In genomic region chr4:10172278-10173038, GRCh38 we compare ENCODE assay signal across 20 cellular contexts. TPM values are rescaled to one million over a fixed set of nuclear protein-coding genes. Genes with fewer than 3 reads are reported as not detected.
A peak's percentile ranks its signal among the peaks of the same experiment; 100 is the strongest.
DNase-seq lines count a peak whose midpoint lies in the region; ATAC-seq and TF ChIP-seq lines count a peak whose summit lies in the region.
"Had no signal": no experiment of that assay in that cellular context is flagged by ENCODE, and none has a peak within 500 bp of the region (broad histone marks: within the 10 kb centered on the region; RNA-seq: fewer than 3 reads in every experiment).

No MANE protein-coding gene starts in this region.

- peak overlapping the region; percentile 95 for H3K18ac ChIP-seq in trophoblast cell (ENCODE audit: low read length)

- H3K79me2 ChIP-seq in trophoblast cell (ENCODE audit: control insufficient read depth, insufficient read depth, low read length, poor library complexity), result peaks cover 23% of the 10 kb centered on the region

- intact Hi-C loops in Right ventricle myocardium superior (cut with DNase I) (no loop called here), cardiac septum (cut with DNase I) (no loop called here)

- H3K4me1 ChIP-seq in gastroesophageal sphincter, result peaks cover 8 to 40% (median 12%) of the 10 kb centered on the region in 3 donors
- H3K4me1 ChIP-seq in trophoblast cell (ENCODE audit: control insufficient read depth in 1 of 2, insufficient read depth in 2 of 2, low read length in 2 of 2), result peaks cover 35 to 46% of the 10 kb centered on the region in 2 experiments

- no peaks in the 10 kb centered on the region for H3K27me3 Mint-ChIP-seq in activated T-helper 17 cell treated with anti-CD3 and anti-CD28 coated beads, Interleukin-2, amount 50 U/mL, for 72 hours
- H3K27me3 Mint-ChIP-seq: naive thymus-derived CD8-positive, alpha-beta T cell had no signal

- ATAC-seq in Right ventricle myocardium superior (ENCODE audit: poor library complexity) (peak; percentile 34), gastroesophageal sphincter (no peak), GM18867 (IDR thresholded peaks at IDR 0.05; ENCODE audit: unreplicated experiment) (no peak)
- no peak for ATAC-seq in activated T-helper 17 cell treated with anti-CD3 and anti-CD28 coated beads, Interleukin-2, amount 50 U/mL, for 72 hours (replicated peaks)
- ATAC-seq: naive thymus-derived CD8-positive, alpha-beta T cell had no signal

- peak overlapping the region; percentile 80 for H2AFZ ChIP-seq in trophoblast cell (ENCODE audit: insufficient read depth, low read length, poor library complexity)

- H3K36me3 ChIP-seq in gastroesophageal sphincter (no peaks in the 10 kb centered on the region), trophoblast cell (ENCODE audit: control insufficient read depth in 1 of 2, insufficient read depth in 2 of 2, low read length in 2 of 2) (no peaks in the 10 kb centered on the region)
- H3K36me3 ChIP-seq: tibial artery had no signal

- peak overlapping the region; percentile 100 for H4K91ac ChIP-seq in trophoblast cell (ENCODE audit: low read depth, low read length)

- no peak overlapping the region for H3K4me3 Mint-ChIP-seq in activated T-helper 17 cell treated with anti-CD3 and anti-CD28 coated beads, Interleukin-2, amount 50 U/mL, for 72 hours
- H3K4me3 Mint-ChIP-seq: activated naive CD4-positive, alpha-beta T cell treated with anti-CD3 and anti-CD28 coated beads, Interleukin-2, amount 10 ng/mL, durations not matched to agents 7 days and 5 days; naive thymus-derived CD8-positive, alpha-beta T cell; T-helper 2 cell treated with Interferon-gamma antibody and Interleukin-4, amounts not matched to agents 5 μg/mL and 100 μg/mL, for 36 hours had no signal

- DNase-seq in Right ventricle myocardium superior, result no peak
- DNase-seq in cardiac septum (ENCODE audit: low spot score), result no peak
- no peak for DNase-seq in trophoblast cell
- DNase-seq in kidney glomerular epithelial cell (lab: John Stamatoyannopoulos, UW), result no peak
- DNase-seq in effector CD8-positive, alpha-beta T cell (lab: John Stamatoyannopoulos, UW), result no peak
- DNase-seq: activated CD4-positive, CD25-positive, alpha-beta regulatory T cell treated with anti-CD3 and anti-CD28 coated beads, Interleukin-2, amount 50 U/mL, for 72 hours; activated CD8-positive, alpha-beta memory T cell treated with anti-CD3 and anti-CD28 coated beads, Interleukin-2, amount 50 U/mL, for 48 hours; activated naive CD4-positive, alpha-beta T cell treated with anti-CD3 and anti-CD28 coated beads, Interleukin-2, amount 10 ng/mL, durations not matched to agents 7 days and 5 days; effector CD4-positive, alpha-beta T cell; naive thymus-derived CD8-positive, alpha-beta T cell; NCI-H510A treated with DMSO at 0.1 percent for 48 hours; SIG-M5; stimulated activated CD4-positive, alpha-beta T cell treated with anti-CD3 and anti-CD28 coated beads, Interleukin-4, amount 100 ng/mL, for 4 hours; tibial artery had no signal

- H4K12ac ChIP-seq in trophoblast cell (ENCODE audit: low read depth, low read length), result peak overlapping the region; percentile 73

- TF ChIP-seq EP300 in gastroesophageal sphincter (IDR thresholded peaks at IDR 0.05), result no peak

- peak overlapping the region; percentile 99 for H2AK5ac ChIP-seq in trophoblast cell (ENCODE audit: low read length)

- H3K9ac ChIP-seq in trophoblast cell (ENCODE audit: low read length), result no peak overlapping the region

- no peak overlapping the region for H3K23ac ChIP-seq in trophoblast cell (ENCODE audit: low read length)

- no peak for TF ChIP-seq CTCF in gastroesophageal sphincter (IDR thresholded peaks at IDR 0.05)

- H3K27me3 ChIP-seq in gastroesophageal sphincter, result no peaks in the 10 kb centered on the region
- no peaks in the 10 kb centered on the region for H3K27me3 ChIP-seq in trophoblast cell (ENCODE audit: insufficient read depth, low read length)
- H3K27me3 ChIP-seq: body of pancreas, tibial artery had no signal

- H3K27ac Mint-ChIP-seq in activated T-helper 17 cell treated with anti-CD3 and anti-CD28 coated beads, Interleukin-2, amount 50 U/mL, for 72 hours, result no peak overlapping the region
- H3K27ac Mint-ChIP-seq: activated naive CD4-positive, alpha-beta T cell treated with anti-CD3 and anti-CD28 coated beads, Interleukin-2, amount 10 ng/mL, durations not matched to agents 7 days and 5 days; naive thymus-derived CD8-positive, alpha-beta T cell; T-helper 2 cell treated with Interferon-gamma antibody and Interleukin-4, amounts not matched to agents 5 μg/mL and 100 μg/mL, for 36 hours had no signal

- H3K4me2 ChIP-seq in trophoblast cell (ENCODE audit: low read length), result no peak overlapping the region

- H3K9me3 ChIP-seq in gastroesophageal sphincter (no peaks in the 10 kb centered on the region), trophoblast cell (ENCODE audit: insufficient read depth, low read depth, low read length) (no peaks in the 10 kb centered on the region)
- H3K9me3 ChIP-seq: body of pancreas, tibial artery had no signal

- no peaks in the 10 kb centered on the region for H3K4me1 Mint-ChIP-seq in activated T-helper 17 cell treated with anti-CD3 and anti-CD28 coated beads, Interleukin-2, amount 50 U/mL, for 72 hours
- H3K4me1 Mint-ChIP-seq: activated naive CD4-positive, alpha-beta T cell treated with anti-CD3 and anti-CD28 coated beads, Interleukin-2, amount 10 ng/mL, durations not matched to agents 7 days and 5 days had no signal

- H3K27ac ChIP-seq in gastroesophageal sphincter (peak overlapping the region; percentile 57 to 86 (median 82)), trophoblast cell (ENCODE audit: low read depth, low read length) (peak overlapping the region; percentile 97)
- H3K27ac ChIP-seq: body of pancreas, C4-2B, tibial artery had no signal

- H3K79me1 ChIP-seq in trophoblast cell (ENCODE audit: low read length), result peaks cover 69% of the 10 kb centered on the region

- H2BK120ac ChIP-seq in trophoblast cell (ENCODE audit: insufficient read depth, low read length, poor library complexity), result peak overlapping the region; percentile 99

- peak overlapping the region; percentile 86 for H3K4ac ChIP-seq in trophoblast cell (ENCODE audit: low read depth, low read length)

- no peak overlapping the region for H3K4me3 ChIP-seq in gastroesophageal sphincter
- no peak overlapping the region for H3K4me3 ChIP-seq in trophoblast cell (ENCODE audit: low read depth, low read length)
- H3K4me3 ChIP-seq: body of pancreas, tibial artery had no signal

- H4K8ac ChIP-seq in trophoblast cell (ENCODE audit: low read depth, low read length), result peak overlapping the region; percentile 90

- no peaks in the 10 kb centered on the region for H3K36me3 Mint-ChIP-seq in activated T-helper 17 cell treated with anti-CD3 and anti-CD28 coated beads, Interleukin-2, amount 50 U/mL, for 72 hours (ENCODE audit: low read depth)
- H3K36me3 Mint-ChIP-seq: activated naive CD4-positive, alpha-beta T cell treated with anti-CD3 and anti-CD28 coated beads, Interleukin-2, amount 10 ng/mL, durations not matched to agents 7 days and 5 days; naive thymus-derived CD8-positive, alpha-beta T cell had no signal

- WGBS in gastroesophageal sphincter (ENCODE audit: low coverage in 1 of 2), 2 donors, result 44 to 57% methylated on average over 10 to 12 of the region's 13 CpGs
- no CpG with 5 or more reads among the region's 13 CpGs for WGBS in trophoblast cell (ENCODE audit: extremely low coverage, insufficient coverage, insufficient read length)

- peak overlapping the region; percentile 99 for H3K14ac ChIP-seq in trophoblast cell (ENCODE audit: low read length)

- no peaks in the 10 kb centered on the region for H3K9me3 Mint-ChIP-seq in activated T-helper 17 cell treated with anti-CD3 and anti-CD28 coated beads, Interleukin-2, amount 50 U/mL, for 72 hours
- H3K9me3 Mint-ChIP-seq: activated naive CD4-positive, alpha-beta T cell treated with anti-CD3 and anti-CD28 coated beads, Interleukin-2, amount 10 ng/mL, durations not matched to agents 7 days and 5 days; naive thymus-derived CD8-positive, alpha-beta T cell; T-helper 2 cell treated with Interferon-gamma antibody and Interleukin-4, amounts not matched to agents 5 μg/mL and 100 μg/mL, for 36 hours had no signal

- no peak for TF ChIP-seq POLR2A in gastroesophageal sphincter (IDR thresholded peaks at IDR 0.05)

- peak overlapping the region; percentile 96 for H2BK12ac ChIP-seq in trophoblast cell (ENCODE audit: low read length)

- peak overlapping the region; percentile 100 for H2BK5ac ChIP-seq in trophoblast cell (ENCODE audit: low read depth, low read length, poor library complexity)

RNA-seq across cellular contexts. Expression of gene WDR1, which starts 55.9 kb away (rescaled TPM):
- 183 TPM for total RNA-seq in Right ventricle myocardium superior
- 245 TPM for total RNA-seq in cardiac septum
- total RNA-seq in gastroesophageal sphincter, result 100 to 1,000 TPM; 353 to 530 (median 419) TPM
- polyA plus RNA-seq in trophoblast cell (2013), result 349 and 360 TPM in 2 replicates
- 100 to 1,000 TPM; 401 to 630 TPM for total RNA-seq in activated T-helper 17 cell treated with anti-CD3 and anti-CD28 coated beads, Interleukin-2, amount 50 U/mL, for 72 hours
